ENCODE assay signal across 11 cellular contexts in the genomic region with DNA sequence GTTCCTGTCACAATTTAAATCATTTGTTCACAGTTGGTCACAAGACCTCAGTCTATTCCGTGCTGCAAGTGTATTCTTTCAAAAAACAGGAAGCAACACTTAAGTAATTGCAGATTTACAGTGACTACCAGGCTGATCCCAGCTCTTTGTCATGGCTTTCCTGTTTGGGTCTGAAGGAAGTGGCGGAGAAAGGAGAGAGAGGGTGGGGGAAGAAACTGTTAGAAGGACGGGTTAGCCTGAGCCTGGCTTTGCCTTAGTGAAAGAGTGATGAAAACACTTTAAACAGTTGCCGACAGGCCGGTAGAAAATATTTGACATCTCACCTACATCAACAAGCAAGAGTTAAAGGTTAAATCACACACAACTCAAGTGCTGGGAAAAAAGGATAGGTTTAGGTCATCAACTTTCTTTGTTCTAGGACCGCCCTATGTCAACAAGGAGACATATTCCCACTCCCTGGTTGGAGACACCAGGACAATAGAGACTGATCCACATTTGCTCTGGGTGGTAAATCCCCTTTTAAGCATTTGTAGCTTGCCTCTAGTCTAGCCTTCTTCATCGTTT.
A peak's percentile ranks its signal among the peaks of the same experiment; 100 is the strongest.
DNase-seq lines count a peak whose midpoint lies in the region; ATAC-seq and TF ChIP-seq lines count a peak whose summit lies in the region.
"Had no signal": no experiment of that assay in that cellular context is flagged by ENCODE, and none has a peak within 500 bp of the region (broad histone marks: within the 10 kb centered on the region; RNA-seq: fewer than 3 reads in every experiment).

No MANE protein-coding gene starts in this region.

- H3K27ac Mint-ChIP-seq in Caco-2 (ENCODE audit: unreplicated experiment) (peak overlapping the region; percentile 83), neural progenitor cell (no peak overlapping the region), T-helper 17 cell (no peak overlapping the region)
- no peak overlapping the region for H3K27ac Mint-ChIP-seq in activated naive CD4-positive, alpha-beta T cell treated with anti-CD3 and anti-CD28 coated beads for 36 hours
- H3K27ac Mint-ChIP-seq: CD8-positive, alpha-beta T cell had no signal

- no peaks in the 10 kb centered on the region for H3K79me2 ChIP-seq in neural progenitor cell (ENCODE audit: low read depth)

- no peak overlapping the region for H3K4me3 ChIP-seq in Caco-2 (ENCODE audit: low read depth, low read length)
- no peak overlapping the region for H3K4me3 ChIP-seq in neural progenitor cell

- H3K9me3 ChIP-seq in Caco-2: no peaks in the 10 kb centered on the region
- no peaks in the 10 kb centered on the region for H3K9me3 ChIP-seq in neural progenitor cell (ENCODE audit: low read depth)
- no peaks in the 10 kb centered on the region for H3K9me3 ChIP-seq in T-helper 17 cell (ENCODE audit: control insufficient read depth, low read length, poor library complexity, severe bottlenecking)

- intact Hi-C loops in Caco-2 (cut with micrococcal nuclease; ENCODE audit: unreplicated experiment) (loop anchor here (1.0 to 5.0 kb wide), 2 partner anchors 8 to 105 kb away; a partner anchor contains a TSS), Right ventricle myocardium superior (cut with DNase I) (no loop called here)
- intact Hi-C loops in activated naive CD4-positive, alpha-beta T cell treated with anti-CD3 and anti-CD28 coated beads for 36 hours (cut with micrococcal nuclease): no loop called here

- no peaks in the 10 kb centered on the region for H3F3A ChIP-seq in neural progenitor cell (ENCODE audit: low read depth)

- H3K4me1 Mint-ChIP-seq in Caco-2 (ENCODE audit: low read depth, unreplicated experiment) (peaks cover 35% of the 10 kb centered on the region), neural progenitor cell (peaks cover 4% of the 10 kb centered on the region), T-helper 17 cell (peaks cover 2% of the 10 kb centered on the region)
- H3K4me1 Mint-ChIP-seq in activated naive CD4-positive, alpha-beta T cell treated with anti-CD3 and anti-CD28 coated beads for 36 hours (ENCODE audit: low read depth): no peaks in the 10 kb centered on the region
- H3K4me1 Mint-ChIP-seq: central memory CD8-positive, alpha-beta T cell had no signal

- H3K27me3 ChIP-seq in Caco-2 (replicated peaks; ENCODE audit: control insufficient read depth, insufficient read depth, low read length) (no peaks in the 10 kb centered on the region), neural progenitor cell (no peaks in the 10 kb centered on the region)

- POLR2A ChIA-PET in Caco-2 (lab: Charles Lee): interaction anchor here (0.6 to 1.0 kb wide), 6 partner anchors 9 to 1154 kb away, joined by 3 to 14 read pairs (median 10); a partner anchor contains a TSS

- no peaks in the 10 kb centered on the region for H3K27me3 Mint-ChIP-seq in Caco-2 (ENCODE audit: insufficient read depth, unreplicated experiment)
- H3K27me3 Mint-ChIP-seq in neural progenitor cell (ENCODE audit: insufficient read depth, low read depth): peaks cover 4% of the 10 kb centered on the region
- H3K27me3 Mint-ChIP-seq in T-helper 17 cell: peaks cover 63% of the 10 kb centered on the region
- peaks cover 2% of the 10 kb centered on the region for H3K27me3 Mint-ChIP-seq in activated naive CD4-positive, alpha-beta T cell treated with anti-CD3 and anti-CD28 coated beads for 36 hours (ENCODE audit: low read depth)

- H2AFZ ChIP-seq in neural progenitor cell (replicated peaks): peak overlapping the region; percentile 73

- no peak overlapping the region for H3K9ac ChIP-seq in neural progenitor cell

- no peak overlapping the region for H3K27ac ChIP-seq in neural progenitor cell

- BruUV-seq in Caco-2 (replicated peaks; lab: Mats Ljungman, UMichigan): no TSS peak

- H3K9me3 Mint-ChIP-seq in Caco-2 (ENCODE audit: unreplicated experiment) (no peaks in the 10 kb centered on the region), neural progenitor cell (no peaks in the 10 kb centered on the region)
- no peaks in the 10 kb centered on the region for H3K9me3 Mint-ChIP-seq in activated naive CD4-positive, alpha-beta T cell treated with anti-CD3 and anti-CD28 coated beads for 36 hours
- H3K9me3 Mint-ChIP-seq: CD8-positive, alpha-beta T cell; central memory CD8-positive, alpha-beta T cell had no signal

- H4K20me1 ChIP-seq in neural progenitor cell (ENCODE audit: low read depth): no peaks in the 10 kb centered on the region

- peaks cover 53% of the 10 kb centered on the region for H3K4me1 ChIP-seq in Caco-2
- peaks cover 10% of the 10 kb centered on the region for H3K4me1 ChIP-seq in neural progenitor cell

- peak overlapping the region; percentile 15 for H3K4me2 ChIP-seq in neural progenitor cell

- H3K36me3 ChIP-seq in Caco-2 (ENCODE audit: control insufficient read depth, insufficient read depth, low read length) (no peaks in the 10 kb centered on the region), neural progenitor cell (no peaks in the 10 kb centered on the region)

- ATAC-seq in Right ventricle myocardium superior (ENCODE audit: poor library complexity): peak; percentile 82
- no peak for ATAC-seq in T-helper 17 cell
- no peak for ATAC-seq in HG02759 (IDR thresholded peaks at IDR 0.05; ENCODE audit: unreplicated experiment)
- ATAC-seq: CD8-positive, alpha-beta T cell had no signal

- H3K36me3 Mint-ChIP-seq in Caco-2 (ENCODE audit: insufficient read depth, unreplicated experiment) (no peaks in the 10 kb centered on the region), neural progenitor cell (no peaks in the 10 kb centered on the region), T-helper 17 cell (ENCODE audit: low read depth) (peaks cover 6% of the 10 kb centered on the region)
- H3K36me3 Mint-ChIP-seq in activated naive CD4-positive, alpha-beta T cell treated with anti-CD3 and anti-CD28 coated beads for 36 hours (ENCODE audit: low read depth): no peaks in the 10 kb centered on the region
- H3K36me3 Mint-ChIP-seq: CD8-positive, alpha-beta T cell had no signal

- peak; percentile 66 to 67 for DNase-seq in Caco-2
- peak; percentile 83 for DNase-seq in NOMO-1 treated with dmso at 0.1 percent for 144 hours (lab: John Stamatoyannopoulos, UW; ENCODE audit: unreplicated experiment)
- DNase-seq in Right ventricle myocardium superior: no peak
- peak; percentile 3 for DNase-seq in neural progenitor cell (ENCODE audit: low spot score)
- DNase-seq in NCI-H2196 treated with DMSO at 0.1 percent for 48 hours (lab: John Stamatoyannopoulos, UW; ENCODE audit: unreplicated experiment): no peak
- DNase-seq in T-helper 17 cell: no peak
- no peak for DNase-seq in activated naive CD4-positive, alpha-beta T cell treated with anti-CD3 and anti-CD28 coated beads for 36 hours
- DNase-seq: CD8-positive, alpha-beta T cell; NCI-H1417 treated with DMSO at 0.1 percent for 48 hours had no signal

- H3K4me3 Mint-ChIP-seq in Caco-2 (ENCODE audit: unreplicated experiment): peak overlapping the region; percentile 32
- H3K4me3 Mint-ChIP-seq in neural progenitor cell: no peak overlapping the region
- no peak overlapping the region for H3K4me3 Mint-ChIP-seq in T-helper 17 cell
- H3K4me3 Mint-ChIP-seq in activated naive CD4-positive, alpha-beta T cell treated with anti-CD3 and anti-CD28 coated beads for 36 hours: no peak overlapping the region
- H3K4me3 Mint-ChIP-seq: CD8-positive, alpha-beta T cell; central memory CD8-positive, alpha-beta T cell had no signal

- no peak for TF ChIP-seq CTCF in Caco-2 (IDR thresholded peaks at IDR 0.05; ENCODE audit: insufficient read depth in 1 of 2, low read depth in 1 of 2, low read length in 1 of 2, severe bottlenecking in 1 of 2, unreplicated experiment in 1 of 2)
- no peak for TF ChIP-seq CTCF in neural progenitor cell (IDR thresholded peaks at IDR 0.05)

- CTCF ChIA-PET in Caco-2 (lab: Charles Lee): interaction anchor here (0.7 to 1.4 kb wide), 2 partner anchors 151 to 374 kb away, joined by 3 to 8 read pairs; no protein-coding TSS in a partner anchor
- CTCF ChIA-PET in activated naive CD4-positive, alpha-beta T cell treated with anti-CD3 and anti-CD28 coated beads for 36 hours (lab: Charles Lee): no interaction called here

Comparison
In these comparisons a context has a peak if more than half of its experiments do, and no peak if none do; other contexts are left out.
1. DNase-seq: peak in Caco-2 (2 of 2), NOMO-1 treated with dmso at 0.1 percent for 144 hours (single experiment) and neural progenitor cell (single experiment); none in Right ventricle myocardium superior (single experiment), NCI-H2196 treated with DMSO at 0.1 percent for 48 hours (single experiment), T-helper 17 cell (0 of 3) and activated naive CD4-positive, alpha-beta T cell treated with anti-CD3 and anti-CD28 coated beads for 36 hours (single experiment).